ENCODE assay signal across 8 cellular contexts in the genomic region with DNA sequence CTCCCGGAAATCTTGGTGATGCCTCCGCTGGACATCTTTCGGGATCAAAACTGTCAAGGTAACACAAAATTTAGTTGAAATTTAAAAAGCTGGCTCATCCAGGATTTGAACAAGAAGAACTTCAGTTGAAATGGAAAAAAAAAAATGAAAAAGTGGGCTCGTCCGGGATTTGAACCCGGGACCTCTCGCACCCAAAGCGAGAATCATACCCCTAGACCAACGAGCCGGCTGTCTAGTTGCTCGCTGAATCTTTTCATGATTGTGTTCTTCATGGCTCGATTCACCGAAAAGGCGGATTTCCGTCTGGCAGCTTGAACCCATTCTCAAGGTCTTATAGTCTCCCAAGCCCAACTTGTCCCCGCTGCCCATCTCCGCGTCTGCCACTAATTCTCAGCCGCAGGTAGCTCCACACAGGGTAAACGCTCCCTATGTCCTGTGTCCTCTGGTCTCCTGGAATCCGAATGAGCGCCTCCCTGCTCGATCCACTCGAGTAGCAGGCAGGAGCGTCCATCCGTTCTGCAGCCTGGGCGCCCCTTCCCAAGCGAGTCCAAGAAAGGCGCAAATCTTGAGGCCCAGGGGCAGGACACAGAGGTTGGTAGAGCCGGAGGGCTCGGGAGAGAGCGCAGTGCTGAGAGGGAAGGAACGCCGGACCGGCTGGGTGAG. TPM values are rescaled to one million over a fixed set of nuclear protein-coding genes. Genes with fewer than 3 reads are reported as not detected.
DNase-seq lines count a peak whose midpoint lies in the region; TF ChIP-seq lines count a peak whose summit lies in the region.

No MANE protein-coding gene starts in this region.

- no peaks in the 10 kb centered on the region for H3K36me3 ChIP-seq in mesendoderm (ENCODE audit: control insufficient read depth, insufficient read depth, low read length)

- H2BK5ac ChIP-seq in mesendoderm (ENCODE audit: low read length) = no peak overlapping the region

- POLR2A ChIA-PET in HEK293T (lab: Yijun Ruan, JAX) = interaction anchor here (1.3 to 8.8 kb wide), 6 partner anchors 16 to 72 kb away, joined by 4 to 164 read pairs (median 7); a partner anchor contains a TSS

- no peak overlapping the region for H2BK120ac ChIP-seq in mesendoderm (ENCODE audit: low read depth, low read length)

- no peak overlapping the region for H2AK5ac ChIP-seq in mesendoderm (ENCODE audit: low read length)

- H3K56ac ChIP-seq in mesendoderm (ENCODE audit: low read length) = peak overlapping the region; percentile 71

- H3K27me3 ChIP-seq in dorsolateral prefrontal cortex (no peaks in the 10 kb centered on the region), mesendoderm (ENCODE audit: insufficient read depth, low read length, poor library complexity) (peaks cover 13% of the 10 kb centered on the region)

- CTCF ChIA-PET in HEK293T (lab: Yijun Ruan, JAX) = interaction anchor here (0.5 to 4.8 kb wide), 3 partner anchors 10 to 21 kb away, joined by 3 to 19 read pairs (median 6); no protein-coding TSS in a partner anchor

- no peak overlapping the region for H3K18ac ChIP-seq in mesendoderm (ENCODE audit: low read length)

- H4K8ac ChIP-seq in mesendoderm (ENCODE audit: low read depth, low read length) = no peak overlapping the region

- H3K23ac ChIP-seq in mesendoderm (ENCODE audit: low read length) = no peak overlapping the region

- peak overlapping the region in 58 of 59 donors; percentile 34 to 98 (median 93) for H3K27ac ChIP-seq in dorsolateral prefrontal cortex
- no peak overlapping the region for H3K27ac ChIP-seq in mesendoderm (ENCODE audit: low read depth, low read length)

- peak overlapping the region; percentile 96 for H3K4me2 ChIP-seq in mesendoderm (ENCODE audit: low read length)

- H2BK15ac ChIP-seq in mesendoderm (replicated peaks; ENCODE audit: low read depth) = no peak overlapping the region

- H3K79me1 ChIP-seq in mesendoderm (ENCODE audit: low read length) = no peaks in the 10 kb centered on the region

- H4K5ac ChIP-seq in mesendoderm (ENCODE audit: low read length) = no peak overlapping the region

- H3K4ac ChIP-seq in mesendoderm (ENCODE audit: low read depth, low read length) = no peak overlapping the region

- H3K4me1 ChIP-seq in mesendoderm (ENCODE audit: control insufficient read depth, low read depth, low read length) = no peaks in the 10 kb centered on the region

- H3K9ac ChIP-seq in mesendoderm (ENCODE audit: low read length) = peak overlapping the region; percentile 63

- DNase-seq in HEK293T (ENCODE audit: extremely low spot score) (peak; percentile 55), dorsolateral prefrontal cortex (peak in 8 of 10 donors; percentile 69 to 81 (median 70)), mesendoderm (peak; percentile 85), NCI-H510A (lab: John Stamatoyannopoulos, UW) (no peak), NCI-H2227 (lab: John Stamatoyannopoulos, UW; ENCODE audit: unreplicated experiment) (no peak)
- DNase-seq in activated CD4-positive, alpha-beta T cell treated with anti-CD3 and anti-CD28 coated beads for 24 hours (ENCODE audit: low read depth in 2 of 2) = peak; percentile 64 to 76
- peak; percentile 81 for DNase-seq in stimulated activated CD8-positive, alpha-beta memory T cell treated with anti-CD3 and anti-CD28 coated beads, Interleukin-15, amount 100 ng/mL, for 24 hours (ENCODE audit: low read depth)
- DNase-seq in NK-92 treated with Interleukin-12 subunit alpha and Interleukin-12 subunit beta, amount 100 ng/mL, for 24 hours (lab: John Stamatoyannopoulos, UW) = no peak

- intact Hi-C loops in dorsolateral prefrontal cortex (cut with DNase I) = loop anchor here (5.0 to 10.0 kb wide), 3 partner anchors 56 to 384 kb away; a partner anchor contains a TSS

- H3K4me3 ChIP-seq in dorsolateral prefrontal cortex (peak overlapping the region; percentile 57 to 100 (median 89)), mesendoderm (ENCODE audit: low read length) (peak overlapping the region; percentile 74)

- no peaks in the 10 kb centered on the region for H3K79me2 ChIP-seq in mesendoderm (ENCODE audit: control insufficient read depth, insufficient read depth, low read length)

- peak in 2 of 56 donors; percentile 2 to 20 for TF ChIP-seq CTCF in dorsolateral prefrontal cortex (IDR thresholded peaks at IDR 0.05 in 54 of 56, conservative IDR thresholded peaks at IDR 0.05 in 2 of 56; ENCODE audit: low read depth in 1 of 56, partially characterized antibody in 56 of 56)

- WGBS in mesendoderm (ENCODE audit: extremely low coverage, insufficient coverage, low lambda C conversion rate) = no CpG with 5 or more reads among the region's 35 CpGs

TF ChIP-seq in HEK293T, 16 proteins besides CTCF, POLR2A, EP300 and RAD21:
- TF ChIP-seq BHLHE40 (IDR thresholded peaks at IDR 0.05; ENCODE audit: borderline replicate concordance) = no peak
- TF ChIP-seq HDGF (IDR thresholded peaks at IDR 0.05; ENCODE audit: borderline replicate concordance) = no peak
- no peak for TF ChIP-seq FOXM1 (IDR thresholded peaks at IDR 0.05; ENCODE audit: borderline replicate concordance)
- TF ChIP-seq FOXK2 (IDR thresholded peaks at IDR 0.05) = no peak
- no peak for TF ChIP-seq SUZ12 (IDR thresholded peaks at IDR 0.05)
- TF ChIP-seq ZNF384 (IDR thresholded peaks at IDR 0.05) = no peak
- TF ChIP-seq, protein P1, sequence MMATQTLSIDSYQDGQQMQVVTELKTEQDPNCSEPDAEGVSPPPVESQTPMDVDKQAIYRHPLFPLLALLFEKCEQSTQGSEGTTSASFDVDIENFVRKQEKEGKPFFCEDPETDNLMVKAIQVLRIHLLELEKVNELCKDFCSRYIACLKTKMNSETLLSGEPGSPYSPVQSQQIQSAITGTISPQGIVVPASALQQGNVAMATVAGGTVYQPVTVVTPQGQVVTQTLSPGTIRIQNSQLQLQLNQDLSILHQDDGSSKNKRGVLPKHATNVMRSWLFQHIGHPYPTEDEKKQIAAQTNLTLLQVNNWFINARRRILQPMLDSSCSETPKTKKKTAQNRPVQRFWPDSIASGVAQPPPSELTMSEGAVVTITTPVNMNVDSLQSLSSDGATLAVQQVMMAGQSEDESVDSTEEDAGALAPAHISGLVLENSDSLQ (IDR thresholded peaks at IDR 0.05) = no peak
- TF ChIP-seq LEF1 (IDR thresholded peaks at IDR 0.05; ENCODE audit: borderline replicate concordance) = no peak

RNA-seq across cellular contexts. Expression of a gene that starts 16.2 kb away (rescaled TPM):
- 1 to 10 TPM; 1.6 to 8.4 (median 4.0) TPM for total RNA-seq in dorsolateral prefrontal cortex
- polyA plus RNA-seq in mesendoderm (2013, experiment 1 of 2) = 0.04 TPM
- polyA plus RNA-seq in mesendoderm (2013, experiment 2 of 2) = 0.06 TPM

RNA-seq across cellular contexts. Expression of a gene that starts 34.2 kb away (rescaled TPM):
- total RNA-seq in dorsolateral prefrontal cortex = 100 to 1,000 TPM in 1 of 120 experiments, 10 to 100 TPM in 119; 33.1 to 102 (median 48.0) TPM
- 15.1 TPM for polyA plus RNA-seq in mesendoderm (2013, experiment 1 of 2)
- polyA plus RNA-seq in mesendoderm (2013, experiment 2 of 2) = 14.4 TPM

RNA-seq across cellular contexts. Expression of a gene that starts 41.4 kb away (rescaled TPM):
- under 1 TPM in 1 of 120 experiments, not detected in 119; 0.09 TPM for total RNA-seq in dorsolateral prefrontal cortex
- polyA plus RNA-seq in mesendoderm (2013, experiment 1 of 2) = not detected
- polyA plus RNA-seq in mesendoderm (2013, experiment 2 of 2) = not detected

RNA-seq across cellular contexts. Expression of a gene that starts 54.9 kb away (rescaled TPM):
- 100 to 1,000 TPM; 308 to 570 (median 390) TPM for total RNA-seq in dorsolateral prefrontal cortex
- 3,047 TPM for polyA plus RNA-seq in mesendoderm (2013, experiment 1 of 2)
- polyA plus RNA-seq in mesendoderm (2013, experiment 2 of 2) = 3,083 TPM

RNA-seq across cellular contexts. Expression of a gene that starts 57.9 kb away (rescaled TPM):
- total RNA-seq in dorsolateral prefrontal cortex = not detected
- not detected for polyA plus RNA-seq in mesendoderm (2013, experiment 1 of 2)
- polyA plus RNA-seq in mesendoderm (2013, experiment 2 of 2) = not detected

Comparison
In these comparisons a context has a peak if more than half of its experiments do, and no peak if none do; other contexts are left out.
1. DNase-seq: peak in HEK293T (single experiment), activated CD4-positive, alpha-beta T cell treated with anti-CD3 and anti-CD28 coated beads for 24 hours (2 of 2), dorsolateral prefrontal cortex (8 of 10), mesendoderm (single experiment) and stimulated activated CD8-positive, alpha-beta memory T cell treated with anti-CD3 and anti-CD28 coated beads, Interleukin-15, amount 100 ng/mL, for 24 hours (single experiment); none in NCI-H510A (single experiment), NK-92 treated with Interleukin-12 subunit alpha and Interleukin-12 subunit beta, amount 100 ng/mL, for 24 hours (single experiment) and NCI-H2227 (single experiment).